1 cellular context compared by ENCODE assay signal in the genomic region with DNA sequence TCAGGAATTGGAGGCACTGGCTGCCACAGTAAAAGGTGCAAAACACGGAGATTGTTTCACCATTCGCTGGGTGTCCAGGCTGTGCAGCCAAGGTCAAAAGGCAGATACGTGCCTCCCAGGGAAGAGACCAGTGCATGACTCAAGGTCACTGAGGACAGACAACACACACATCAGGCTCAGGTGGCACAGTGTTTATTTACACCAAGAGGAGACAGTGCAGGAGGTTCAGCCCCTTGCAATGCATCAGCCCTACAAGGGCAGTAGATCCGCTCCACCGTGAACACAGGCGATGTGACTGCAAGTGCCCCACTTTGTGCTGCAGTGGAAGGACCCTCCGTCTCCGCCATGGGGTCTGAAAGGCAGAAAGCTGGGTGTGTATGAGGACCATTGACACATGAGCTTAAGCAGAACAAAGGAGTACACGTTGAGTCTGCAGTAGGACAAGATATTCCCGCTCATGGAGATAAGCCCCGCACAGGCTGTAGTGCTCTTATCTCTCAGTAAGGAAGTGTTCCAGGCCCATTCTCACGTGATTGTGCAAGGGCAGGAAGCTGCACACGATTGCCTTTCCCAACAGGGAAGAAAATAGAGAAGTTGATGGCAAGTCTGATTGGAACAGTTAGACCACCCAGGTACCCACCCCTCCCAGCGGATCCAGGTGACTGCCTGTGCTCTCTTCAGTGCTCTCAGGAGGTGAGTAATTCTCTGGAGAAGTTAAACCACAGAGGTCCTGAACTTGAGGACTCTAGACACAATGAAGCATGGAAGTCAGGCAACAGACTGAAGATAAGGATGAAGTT.
TF ChIP-seq lines count a peak whose summit lies in the region.

No MANE protein-coding gene starts in this region.

TF ChIP-seq in HepG2, 621 proteins besides CTCF, POLR2A, EP300 and RAD21 (continued from another document and continues in another):
- TF ChIP-seq, protein P1, sequence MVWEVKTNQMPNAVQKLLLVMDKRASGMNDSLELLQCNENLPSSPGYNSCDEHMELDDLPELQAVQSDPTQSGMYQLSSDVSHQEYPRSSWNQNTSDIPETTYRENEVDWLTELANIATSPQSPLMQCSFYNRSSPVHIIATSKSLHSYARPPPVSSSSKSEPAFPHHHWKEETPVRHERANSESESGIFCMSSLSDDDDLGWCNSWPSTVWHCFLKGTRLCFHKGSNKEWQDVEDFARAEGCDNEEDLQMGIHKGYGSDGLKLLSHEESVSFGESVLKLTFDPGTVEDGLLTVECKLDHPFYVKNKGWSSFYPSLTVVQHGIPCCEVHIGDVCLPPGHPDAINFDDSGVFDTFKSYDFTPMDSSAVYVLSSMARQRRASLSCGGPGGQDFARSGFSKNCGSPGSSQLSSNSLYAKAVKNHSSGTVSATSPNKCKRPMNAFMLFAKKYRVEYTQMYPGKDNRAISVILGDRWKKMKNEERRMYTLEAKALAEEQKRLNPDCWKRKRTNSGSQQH (CRISPR knock-in tag; IDR thresholded peaks at IDR 0.05; ENCODE audit: low read depth): peak; percentile 72; the same call in 1 of the 2 replicates
- TF ChIP-seq, protein P2, sequence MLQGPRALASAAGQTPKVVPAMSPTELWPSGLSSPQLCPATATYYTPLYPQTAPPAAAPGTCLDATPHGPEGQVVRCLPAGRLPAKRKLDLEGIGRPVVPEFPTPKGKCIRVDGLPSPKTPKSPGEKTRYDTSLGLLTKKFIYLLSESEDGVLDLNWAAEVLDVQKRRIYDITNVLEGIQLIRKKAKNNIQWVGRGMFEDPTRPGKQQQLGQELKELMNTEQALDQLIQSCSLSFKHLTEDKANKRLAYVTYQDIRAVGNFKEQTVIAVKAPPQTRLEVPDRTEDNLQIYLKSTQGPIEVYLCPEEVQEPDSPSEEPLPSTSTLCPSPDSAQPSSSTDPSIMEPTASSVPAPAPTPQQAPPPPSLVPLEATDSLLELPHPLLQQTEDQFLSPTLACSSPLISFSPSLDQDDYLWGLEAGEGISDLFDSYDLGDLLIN (CRISPR knock-in tag; IDR thresholded peaks at IDR 0.05; ENCODE audit: borderline replicate concordance): no peak
- TF ChIP-seq, protein P3, sequence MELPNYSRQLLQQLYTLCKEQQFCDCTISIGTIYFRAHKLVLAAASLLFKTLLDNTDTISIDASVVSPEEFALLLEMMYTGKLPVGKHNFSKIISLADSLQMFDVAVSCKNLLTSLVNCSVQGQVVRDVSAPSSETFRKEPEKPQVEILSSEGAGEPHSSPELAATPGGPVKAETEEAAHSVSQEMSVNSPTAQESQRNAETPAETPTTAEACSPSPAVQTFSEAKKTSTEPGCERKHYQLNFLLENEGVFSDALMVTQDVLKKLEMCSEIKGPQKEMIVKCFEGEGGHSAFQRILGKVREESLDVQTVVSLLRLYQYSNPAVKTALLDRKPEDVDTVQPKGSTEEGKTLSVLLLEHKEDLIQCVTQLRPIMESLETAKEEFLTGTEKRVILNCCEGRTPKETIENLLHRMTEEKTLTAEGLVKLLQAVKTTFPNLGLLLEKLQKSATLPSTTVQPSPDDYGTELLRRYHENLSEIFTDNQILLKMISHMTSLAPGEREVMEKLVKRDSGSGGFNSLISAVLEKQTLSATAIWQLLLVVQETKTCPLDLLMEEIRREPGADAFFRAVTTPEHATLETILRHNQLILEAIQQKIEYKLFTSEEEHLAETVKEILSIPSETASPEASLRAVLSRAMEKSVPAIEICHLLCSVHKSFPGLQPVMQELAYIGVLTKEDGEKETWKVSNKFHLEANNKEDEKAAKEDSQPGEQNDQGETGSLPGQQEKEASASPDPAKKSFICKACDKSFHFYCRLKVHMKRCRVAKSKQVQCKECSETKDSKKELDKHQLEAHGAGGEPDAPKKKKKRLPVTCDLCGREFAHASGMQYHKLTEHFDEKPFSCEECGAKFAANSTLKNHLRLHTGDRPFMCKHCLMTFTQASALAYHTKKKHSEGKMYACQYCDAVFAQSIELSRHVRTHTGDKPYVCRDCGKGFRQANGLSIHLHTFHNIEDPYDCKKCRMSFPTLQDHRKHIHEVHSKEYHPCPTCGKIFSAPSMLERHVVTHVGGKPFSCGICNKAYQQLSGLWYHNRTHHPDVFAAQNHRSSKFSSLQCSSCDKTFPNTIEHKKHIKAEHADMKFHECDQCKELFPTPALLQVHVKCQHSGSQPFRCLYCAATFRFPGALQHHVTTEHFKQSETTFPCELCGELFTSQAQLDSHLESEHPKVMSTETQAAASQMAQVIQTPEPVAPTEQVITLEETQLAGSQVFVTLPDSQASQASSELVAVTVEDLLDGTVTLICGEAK (IDR thresholded peaks at IDR 0.05): no peak
- TF ChIP-seq, protein P3 (CRISPR knock-in tag; IDR thresholded peaks at IDR 0.05): peak; percentile 88
- TF ChIP-seq ZNF441 (CRISPR knock-in tag; IDR thresholded peaks at IDR 0.05; ENCODE audit: borderline replicate concordance): no peak; the same call in 1 of the 2 replicates
- TF ChIP-seq RBM22 (optimal IDR thresholded peaks at IDR 0.05; ENCODE audit: low read length): no peak
- TF ChIP-seq, protein P4, sequence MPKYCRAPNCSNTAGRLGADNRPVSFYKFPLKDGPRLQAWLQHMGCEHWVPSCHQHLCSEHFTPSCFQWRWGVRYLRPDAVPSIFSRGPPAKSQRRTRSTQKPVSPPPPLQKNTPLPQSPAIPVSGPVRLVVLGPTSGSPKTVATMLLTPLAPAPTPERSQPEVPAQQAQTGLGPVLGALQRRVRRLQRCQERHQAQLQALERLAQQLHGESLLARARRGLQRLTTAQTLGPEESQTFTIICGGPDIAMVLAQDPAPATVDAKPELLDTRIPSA (CRISPR knock-in tag; IDR thresholded peaks at IDR 0.05; ENCODE audit: borderline replicate concordance): no peak
- TF ChIP-seq EZH2 (conservative IDR thresholded peaks at IDR 0.05; ENCODE audit: low read depth, low read length): no peak
- TF ChIP-seq, protein P5, sequence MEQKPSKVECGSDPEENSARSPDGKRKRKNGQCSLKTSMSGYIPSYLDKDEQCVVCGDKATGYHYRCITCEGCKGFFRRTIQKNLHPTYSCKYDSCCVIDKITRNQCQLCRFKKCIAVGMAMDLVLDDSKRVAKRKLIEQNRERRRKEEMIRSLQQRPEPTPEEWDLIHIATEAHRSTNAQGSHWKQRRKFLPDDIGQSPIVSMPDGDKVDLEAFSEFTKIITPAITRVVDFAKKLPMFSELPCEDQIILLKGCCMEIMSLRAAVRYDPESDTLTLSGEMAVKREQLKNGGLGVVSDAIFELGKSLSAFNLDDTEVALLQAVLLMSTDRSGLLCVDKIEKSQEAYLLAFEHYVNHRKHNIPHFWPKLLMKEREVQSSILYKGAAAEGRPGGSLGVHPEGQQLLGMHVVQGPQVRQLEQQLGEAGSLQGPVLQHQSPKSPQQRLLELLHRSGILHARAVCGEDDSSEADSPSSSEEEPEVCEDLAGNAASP (CRISPR knock-in tag; IDR thresholded peaks at IDR 0.05; ENCODE audit: borderline replicate concordance): peak; percentile 92; the same call in 1 of the 2 replicates
- peak; percentile 25; the same call in 1 of the 2 replicates for TF ChIP-seq HNF4G (IDR thresholded peaks at IDR 0.05; ENCODE audit: borderline replicate concordance, low read depth, low read length)
- TF ChIP-seq HNF4G (CRISPR knock-in tag; IDR thresholded peaks at IDR 0.05; ENCODE audit: borderline replicate concordance, low read depth): peak; percentile 90
- no peak; the same call in 1 of the 2 replicates for TF ChIP-seq STAG1 (CRISPR knock-in tag; IDR thresholded peaks at IDR 0.05)
- no peak for TF ChIP-seq ZNF34 (CRISPR knock-in tag; IDR thresholded peaks at IDR 0.05; ENCODE audit: borderline replicate concordance)
- no peak; the same call in 1 of the 2 replicates for TF ChIP-seq ZNF766 (CRISPR knock-in tag; IDR thresholded peaks at IDR 0.05; ENCODE audit: borderline replicate concordance)
- TF ChIP-seq, protein P6, sequence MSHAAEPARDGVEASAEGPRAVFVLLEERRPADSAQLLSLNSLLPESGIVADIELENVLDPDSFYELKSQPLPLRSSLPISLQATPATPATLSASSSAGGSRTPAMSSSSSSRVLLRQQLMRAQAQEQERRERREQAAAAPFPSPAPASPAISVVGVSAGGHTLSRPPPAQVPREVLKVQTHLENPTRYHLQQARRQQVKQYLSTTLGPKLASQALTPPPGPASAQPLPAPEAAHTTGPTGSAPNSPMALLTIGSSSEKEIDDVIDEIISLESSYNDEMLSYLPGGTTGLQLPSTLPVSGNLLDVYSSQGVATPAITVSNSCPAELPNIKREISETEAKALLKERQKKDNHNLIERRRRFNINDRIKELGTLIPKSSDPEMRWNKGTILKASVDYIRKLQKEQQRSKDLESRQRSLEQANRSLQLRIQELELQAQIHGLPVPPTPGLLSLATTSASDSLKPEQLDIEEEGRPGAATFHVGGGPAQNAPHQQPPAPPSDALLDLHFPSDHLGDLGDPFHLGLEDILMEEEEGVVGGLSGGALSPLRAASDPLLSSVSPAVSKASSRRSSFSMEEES (CRISPR knock-in tag; IDR thresholded peaks at IDR 0.05): peak; percentile 78
- TF ChIP-seq ZNF614 (CRISPR knock-in tag; IDR thresholded peaks at IDR 0.05; ENCODE audit: borderline replicate concordance): peak; percentile 67; the same call in 1 of the 2 replicates
- TF ChIP-seq, protein P7, sequence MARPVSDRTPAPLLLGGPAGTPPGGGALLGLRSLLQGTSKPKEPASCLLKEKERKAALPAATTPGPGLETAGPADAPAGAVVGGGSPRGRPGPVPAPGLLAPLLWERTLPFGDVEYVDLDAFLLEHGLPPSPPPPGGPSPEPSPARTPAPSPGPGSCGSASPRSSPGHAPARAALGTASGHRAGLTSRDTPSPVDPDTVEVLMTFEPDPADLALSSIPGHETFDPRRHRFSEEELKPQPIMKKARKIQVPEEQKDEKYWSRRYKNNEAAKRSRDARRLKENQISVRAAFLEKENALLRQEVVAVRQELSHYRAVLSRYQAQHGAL (CRISPR knock-in tag; IDR thresholded peaks at IDR 0.05; ENCODE audit: not compliant biosample characterization): no peak
- TF ChIP-seq ZKSCAN1 (IDR thresholded peaks at IDR 0.05; ENCODE audit: low read length): no peak
- no peak for TF ChIP-seq MED13 (CRISPR knock-in tag; IDR thresholded peaks at IDR 0.05)
- TF ChIP-seq, protein P8, sequence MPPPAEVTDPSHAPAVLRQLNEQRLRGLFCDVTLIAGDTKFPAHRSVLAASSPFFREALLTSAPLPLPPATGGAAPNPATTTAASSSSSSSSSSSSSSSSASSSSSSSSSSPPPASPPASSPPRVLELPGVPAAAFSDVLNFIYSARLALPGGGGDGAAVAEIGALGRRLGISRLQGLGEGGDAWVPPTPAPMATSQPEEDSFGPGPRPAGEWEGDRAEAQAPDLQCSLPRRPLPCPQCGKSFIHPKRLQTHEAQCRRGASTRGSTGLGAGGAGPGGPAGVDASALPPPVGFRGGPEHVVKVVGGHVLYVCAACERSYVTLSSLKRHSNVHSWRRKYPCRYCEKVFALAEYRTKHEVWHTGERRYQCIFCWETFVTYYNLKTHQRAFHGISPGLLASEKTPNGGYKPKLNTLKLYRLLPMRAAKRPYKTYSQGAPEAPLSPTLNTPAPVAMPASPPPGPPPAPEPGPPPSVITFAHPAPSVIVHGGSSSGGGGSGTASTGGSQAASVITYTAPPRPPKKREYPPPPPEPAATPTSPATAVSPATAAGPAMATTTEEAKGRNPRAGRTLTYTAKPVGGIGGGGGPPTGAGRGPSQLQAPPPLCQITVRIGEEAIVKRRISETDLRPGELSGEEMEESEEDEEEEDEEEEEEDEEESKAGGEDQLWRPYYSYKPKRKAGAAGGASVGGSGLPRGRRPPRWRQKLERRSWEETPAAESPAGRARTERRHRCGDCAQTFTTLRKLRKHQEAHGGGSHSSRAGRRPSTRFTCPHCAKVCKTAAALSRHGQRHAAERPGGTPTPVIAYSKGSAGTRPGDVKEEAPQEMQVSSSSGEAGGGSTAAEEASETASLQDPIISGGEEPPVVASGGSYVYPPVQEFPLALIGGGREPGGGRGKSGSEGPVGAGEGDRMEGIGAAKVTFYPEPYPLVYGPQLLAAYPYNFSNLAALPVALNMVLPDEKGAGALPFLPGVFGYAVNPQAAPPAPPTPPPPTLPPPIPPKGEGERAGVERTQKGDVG (CRISPR knock-in tag; IDR thresholded peaks at IDR 0.05; ENCODE audit: borderline replicate concordance): peak; percentile 82
- TF ChIP-seq ZNF331 (CRISPR knock-in tag; IDR thresholded peaks at IDR 0.05): peak; percentile 86; the same call in 1 of the 2 replicates
- peak; percentile 84 for TF ChIP-seq HDAC1 (CRISPR knock-in tag; IDR thresholded peaks at IDR 0.05)
- peak; percentile 70; the same call in 1 of the 2 replicates for TF ChIP-seq NR2C2 (CRISPR knock-in tag; IDR thresholded peaks at IDR 0.05; ENCODE audit: borderline replicate concordance)
- TF ChIP-seq, protein P9, sequence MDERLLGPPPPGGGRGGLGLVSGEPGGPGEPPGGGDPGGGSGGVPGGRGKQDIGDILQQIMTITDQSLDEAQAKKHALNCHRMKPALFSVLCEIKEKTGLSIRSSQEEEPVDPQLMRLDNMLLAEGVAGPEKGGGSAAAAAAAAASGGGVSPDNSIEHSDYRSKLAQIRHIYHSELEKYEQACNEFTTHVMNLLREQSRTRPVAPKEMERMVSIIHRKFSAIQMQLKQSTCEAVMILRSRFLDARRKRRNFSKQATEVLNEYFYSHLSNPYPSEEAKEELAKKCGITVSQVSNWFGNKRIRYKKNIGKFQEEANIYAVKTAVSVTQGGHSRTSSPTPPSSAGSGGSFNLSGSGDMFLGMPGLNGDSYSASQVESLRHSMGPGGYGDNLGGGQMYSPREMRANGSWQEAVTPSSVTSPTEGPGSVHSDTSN (CRISPR knock-in tag; IDR thresholded peaks at IDR 0.05): no peak
- TF ChIP-seq ZNF543 (CRISPR knock-in tag; IDR thresholded peaks at IDR 0.05): no peak
- no peak for TF ChIP-seq ZNF660 (CRISPR knock-in tag; IDR thresholded peaks at IDR 0.05; ENCODE audit: borderline replicate concordance, low read depth)
- no peak for TF ChIP-seq ZNF605 (CRISPR knock-in tag; IDR thresholded peaks at IDR 0.05)
- TF ChIP-seq SCMH1 (CRISPR knock-in tag; IDR thresholded peaks at IDR 0.05; ENCODE audit: borderline replicate concordance): no peak
